ENCODE assay signal across 10 cellular contexts in the genomic region with DNA sequence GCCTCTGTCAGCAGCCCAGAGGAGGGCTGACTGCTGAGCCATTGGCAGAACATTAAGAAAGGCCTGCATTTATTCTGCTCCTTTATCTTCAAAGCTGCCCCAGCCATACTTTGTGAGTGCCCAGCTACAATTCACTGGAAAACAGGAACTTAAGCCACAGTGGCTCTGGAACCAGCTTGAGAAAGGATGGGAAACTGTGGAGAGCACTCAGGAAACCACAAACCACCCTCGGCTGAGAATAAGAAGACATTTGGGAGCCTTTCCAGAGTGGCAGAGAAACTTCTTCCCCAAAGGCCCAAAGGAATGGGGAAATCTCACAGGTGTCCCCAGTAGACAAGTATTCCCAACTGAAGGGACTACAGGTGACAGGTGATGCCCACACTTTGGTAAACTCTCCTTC. TPM values are rescaled to one million over a fixed set of nuclear protein-coding genes. Genes with fewer than 3 reads are reported as not detected.
DNase-seq lines count a peak whose midpoint lies in the region; ATAC-seq and TF ChIP-seq lines count a peak whose summit lies in the region.
"Had no signal": no experiment of that assay in that cellular context is flagged by ENCODE, and none has a peak within 500 bp of the region (broad histone marks: within the 10 kb centered on the region; RNA-seq: fewer than 3 reads in every experiment).

No MANE protein-coding gene starts in this region.

- no peaks in the 10 kb centered on the region for H3K27me3 ChIP-seq in SJSA1 (replicated peaks)
- H3K27me3 ChIP-seq in esophagus (ENCODE audit: control insufficient read depth in 1 of 2, insufficient read depth in 2 of 2, low read length in 2 of 2): no peaks in the 10 kb centered on the region
- no peaks in the 10 kb centered on the region for H3K27me3 ChIP-seq in upper lobe of right lung
- H3K27me3 ChIP-seq in tibial nerve: no peaks in the 10 kb centered on the region

- no peak for TF ChIP-seq EP300 in tibial nerve (IDR thresholded peaks at IDR 0.05)

- ATAC-seq in upper lobe of right lung: peak; percentile 20

- H3K27ac Mint-ChIP-seq in activated CD4-positive, alpha-beta T cell treated with anti-CD3 and anti-CD28 coated beads, Interleukin-2, amount 10 ng/mL, durations not matched to agents 24 days and 14 days: peak overlapping the region; percentile 58

- H3K4me1 ChIP-seq in SJSA1 (replicated peaks) (peaks cover 60% of the 10 kb centered on the region), esophagus (ENCODE audit: control insufficient read depth in 2 of 2, insufficient read depth in 2 of 2, low read length in 1 of 2) (peaks cover 2 to 24% of the 10 kb centered on the region in 2 donors), upper lobe of right lung (peaks cover 49% of the 10 kb centered on the region), tibial nerve (peaks cover 0 to 57% (median 30%) of the 10 kb centered on the region in 4 donors)

- no peak overlapping the region for H3K4me3 ChIP-seq in SJSA1
- peak overlapping the region in 1 of 2 donors; percentile 9 for H3K4me3 ChIP-seq in esophagus (ENCODE audit: low read depth in 1 of 2, low read length in 2 of 2)
- no peak overlapping the region for H3K4me3 ChIP-seq in upper lobe of right lung
- H3K4me3 ChIP-seq in tibial nerve: no peak overlapping the region
- H3K4me3 ChIP-seq: lung had no signal

- 33 to 71% methylated on average over 1 of the region's 1 CpG for WGBS in esophagus, 2 donors
- 67 to 100% methylated on average over 1 of the region's 1 CpG for WGBS in tibial nerve, 2 donors

- H3K9me3 Mint-ChIP-seq in activated CD4-positive, alpha-beta T cell treated with anti-CD3 and anti-CD28 coated beads, Interleukin-2, amount 10 ng/mL, durations not matched to agents 24 days and 14 days: no peaks in the 10 kb centered on the region

- no peak for TF ChIP-seq POLR2A in tibial nerve (IDR thresholded peaks at IDR 0.05)

- DNase-seq in activated CD4-positive, alpha-beta T cell treated with anti-CD3 and anti-CD28 coated beads, Interleukin-2, amount 10 ng/mL, durations not matched to agents 24 days and 14 days: no peak
- DNase-seq in activated CD4-positive, alpha-beta T cell treated with anti-CD3 and anti-CD28 coated beads for 4 hours: no peak
- no peak for DNase-seq in SJSA1 (ENCODE audit: low read depth in 1 of 2, low spot score in 2 of 2)
- DNase-seq in upper lobe of right lung: no peak
- no peak for DNase-seq in tibial nerve (ENCODE audit: low spot score in 2 of 2)
- DNase-seq in SW480 (ENCODE audit: low spot score): no peak
- no peak for DNase-seq in NCI-H524 (lab: John Stamatoyannopoulos, UW)

- H3K27ac ChIP-seq in SJSA1 (peak overlapping the region; percentile 66; the same call in 1 of the 2 replicates), esophagus (ENCODE audit: low read depth in 2 of 2, low read length in 1 of 2) (peak overlapping the region; percentile 42 to 84), upper lobe of right lung (peak overlapping the region; percentile 51), tibial nerve (no peak overlapping the region)

- H3K36me3 ChIP-seq in SJSA1 (no peaks in the 10 kb centered on the region), esophagus (ENCODE audit: control insufficient read depth in 2 of 2, insufficient read depth in 2 of 2, low read length in 1 of 2) (no peaks in the 10 kb centered on the region), upper lobe of right lung (no peaks in the 10 kb centered on the region), tibial nerve (no peaks in the 10 kb centered on the region)

- H3K27me3 Mint-ChIP-seq in activated CD4-positive, alpha-beta T cell treated with anti-CD3 and anti-CD28 coated beads, Interleukin-2, amount 10 ng/mL, durations not matched to agents 24 days and 14 days: no peaks in the 10 kb centered on the region

- H3K9me3 ChIP-seq in SJSA1 (replicated peaks) (0 out of 2 replicates have a peak, but pooled peaks cover 3% of the 10 kb centered on the region), esophagus (ENCODE audit: control insufficient read depth in 2 of 2, insufficient read depth in 1 of 2, low read depth in 1 of 2, low read length in 1 of 2) (peaks cover 0 to 2% of the 10 kb centered on the region in 2 donors), upper lobe of right lung (no peaks in the 10 kb centered on the region), tibial nerve (no peaks in the 10 kb centered on the region)

- intact Hi-C loops in activated CD4-positive, alpha-beta T cell treated with anti-CD3 and anti-CD28 coated beads, Interleukin-2, amount 10 ng/mL, durations not matched to agents 24 days and 14 days (cut with micrococcal nuclease): loop anchor here (2.0 kb wide), 2 partner anchors 42 to 96 kb away; no protein-coding TSS in a partner anchor
- intact Hi-C loops in upper lobe of right lung (cut with DNase I): no loop called here

- H3K4me1 Mint-ChIP-seq in activated CD4-positive, alpha-beta T cell treated with anti-CD3 and anti-CD28 coated beads, Interleukin-2, amount 10 ng/mL, durations not matched to agents 24 days and 14 days: peaks cover 65% of the 10 kb centered on the region

- no peak for TF ChIP-seq CTCF in upper lobe of right lung (IDR thresholded peaks at IDR 0.05)
- no peak for TF ChIP-seq CTCF in tibial nerve (IDR thresholded peaks at IDR 0.05)

- H3K4me3 Mint-ChIP-seq in activated CD4-positive, alpha-beta T cell treated with anti-CD3 and anti-CD28 coated beads, Interleukin-2, amount 10 ng/mL, durations not matched to agents 24 days and 14 days: peak overlapping the region; percentile 56

- H3K36me3 Mint-ChIP-seq in activated CD4-positive, alpha-beta T cell treated with anti-CD3 and anti-CD28 coated beads, Interleukin-2, amount 10 ng/mL, durations not matched to agents 24 days and 14 days (ENCODE audit: low read depth): peaks cover 2% of the 10 kb centered on the region

RNA-seq across cellular contexts. Expression of a gene that starts 1.8 kb away (rescaled TPM):
- total RNA-seq in activated CD4-positive, alpha-beta T cell treated with anti-CD3 and anti-CD28 coated beads, Interleukin-2, amount 10 ng/mL, durations not matched to agents 24 days and 14 days: 20.3 and 21.0 TPM in 2 replicates
- total RNA-seq in SJSA1 (2014; rRNA removed; shearing (Covaris generic)): 2.1 and 4.1 TPM in 2 replicates
- 10 to 100 TPM; 15.2 to 31.1 TPM for polyA plus RNA-seq in esophagus
- total RNA-seq in upper lobe of right lung: 83.3 TPM
- 10 to 100 TPM in 1 of 4 donors, 1 to 10 TPM in 3; 2.5 to 22.8 (median 4.2) TPM for total RNA-seq in tibial nerve

RNA-seq across cellular contexts. Expression of a gene that starts 24.8 kb away (rescaled TPM):
- total RNA-seq in activated CD4-positive, alpha-beta T cell treated with anti-CD3 and anti-CD28 coated beads, Interleukin-2, amount 10 ng/mL, durations not matched to agents 24 days and 14 days: 449 and 477 TPM in 2 replicates
- total RNA-seq in SJSA1 (2014; rRNA removed; shearing (Covaris generic)): not detected in 2 replicates
- 10 to 100 TPM in 1 of 2 donors, 1 to 10 TPM in 1; 5.1 to 10.5 TPM for polyA plus RNA-seq in esophagus
- total RNA-seq in upper lobe of right lung (36.5 TPM), tibial nerve (1,000 to 10,000 TPM in 1 of 4 donors, 100 to 1,000 TPM in 2, 10 to 100 TPM in 1; 60.8 to 1,224 (median 333) TPM)

RNA-seq across cellular contexts. Expression of a gene that starts 54.2 kb away (rescaled TPM):
- 15.1 TPM in 2 replicates for total RNA-seq in activated CD4-positive, alpha-beta T cell treated with anti-CD3 and anti-CD28 coated beads, Interleukin-2, amount 10 ng/mL, durations not matched to agents 24 days and 14 days
- 0.13 TPM in 1 of 2 replicates, not detected in the other for total RNA-seq in SJSA1 (2014; rRNA removed; shearing (Covaris generic))
- under 1 TPM; 0.24 to 0.41 TPM for polyA plus RNA-seq in esophagus
- total RNA-seq in upper lobe of right lung (16.9 TPM), tibial nerve (10 to 100 TPM in 3 of 4 donors, 1 to 10 TPM in 1; 7.1 to 92.2 (median 19.7) TPM)
- total RNA-seq: frontal cortex had no signal

Comparison
In these comparisons a context has a peak if more than half of its experiments do, and no peak if none do; other contexts are left out.
1. H3K27ac ChIP-seq: peak in SJSA1 (single experiment), esophagus (2 of 2) and upper lobe of right lung (single experiment); none in tibial nerve (0 of 4).
2. RNA of a gene that starts 24.8 kb away (total RNA-seq): 449 to 477 TPM in activated CD4-positive, alpha-beta T cell treated with anti-CD3 and anti-CD28 coated beads, Interleukin-2, amount 10 ng/mL, durations not matched to agents 24 days and 14 days, 60.8 to 1,224 TPM in tibial nerve and 36.5 TPM in upper lobe of right lung (single experiment); not detected in SJSA1; every median in the first group is over 10 times any median in the second.